10 cellular contexts compared by ENCODE assay signal in genomic region chr15:95669146-95669922, GRCh38.
DNase-seq lines count a peak whose midpoint lies in the region; ATAC-seq and TF ChIP-seq lines count a peak whose summit lies in the region.
"Had no signal": no experiment of that assay in that cellular context is flagged by ENCODE, and none has a peak within 500 bp of the region (broad histone marks: within the 10 kb centered on the region; RNA-seq: fewer than 3 reads in every experiment).

No MANE protein-coding gene starts in this region.

- H3K36me3 ChIP-seq in brain microvascular endothelial cell (replicated peaks) = no peaks in the 10 kb centered on the region
- no peaks in the 10 kb centered on the region for H3K36me3 ChIP-seq in neuronal stem cell (replicated peaks in 1 of 2; ENCODE audit: control insufficient read depth in 2 of 2, insufficient read depth in 2 of 2, low read length in 2 of 2)
- H3K36me3 ChIP-seq: SJCRH30 had no signal

- H3K4ac ChIP-seq in neuronal stem cell (ENCODE audit: low read length) = no peak overlapping the region

- no peak overlapping the region for H3K4me3 Mint-ChIP-seq in glutamatergic neuron (ENCODE audit: unreplicated experiment)
- H3K4me3 Mint-ChIP-seq: activated naive CD8-positive, alpha-beta T cell had no signal

- H2AK5ac ChIP-seq in neuronal stem cell (ENCODE audit: low read depth, low read length) = no peak overlapping the region

- no peak overlapping the region for H3K4me2 ChIP-seq in neuronal stem cell (ENCODE audit: insufficient read depth, low read length, poor library complexity, severe bottlenecking)

- no peaks in the 10 kb centered on the region for H3K36me3 Mint-ChIP-seq in glutamatergic neuron (ENCODE audit: unreplicated experiment)
- H3K36me3 Mint-ChIP-seq: activated naive CD8-positive, alpha-beta T cell had no signal

- TF ChIP-seq CTCF in brain microvascular endothelial cell (IDR thresholded peaks at IDR 0.05; ENCODE audit: low read depth, low read length, missing control alignments) (no peak), glutamatergic neuron (IDR thresholded peaks at IDR 0.05; ENCODE audit: partially characterized antibody, unreplicated experiment) (no peak)

- H3K9ac ChIP-seq in neuronal stem cell (ENCODE audit: low read depth, low read length, poor library complexity) = no peak overlapping the region

- in situ Hi-C loops in brain microvascular endothelial cell (cut with HindIII; ENCODE audit: low pct_ligation_motif_present, low sequenced_read_pairs) = no loop called here

- H3K23ac ChIP-seq in neuronal stem cell (ENCODE audit: low read depth, low read length, poor library complexity) = no peak overlapping the region

- no peaks in the 10 kb centered on the region for H3K27me3 Mint-ChIP-seq in glutamatergic neuron (ENCODE audit: unreplicated experiment)

- H3K27me3 ChIP-seq in brain microvascular endothelial cell (replicated peaks) = no peaks in the 10 kb centered on the region
- no peaks in the 10 kb centered on the region for H3K27me3 ChIP-seq in neuronal stem cell (ENCODE audit: control insufficient read depth in 3 of 3, insufficient read depth in 3 of 3, low read depth in 1 of 3, low read length in 3 of 3)
- H3K27me3 ChIP-seq: SJCRH30 had no signal

- no peak overlapping the region for H3K27ac Mint-ChIP-seq in glutamatergic neuron (ENCODE audit: unreplicated experiment)
- H3K27ac Mint-ChIP-seq: activated naive CD8-positive, alpha-beta T cell had no signal

- H3K9me3 Mint-ChIP-seq in glutamatergic neuron (ENCODE audit: unreplicated experiment) = no peaks in the 10 kb centered on the region

- no peaks in the 10 kb centered on the region for H3K4me1 Mint-ChIP-seq in glutamatergic neuron (ENCODE audit: low read depth, unreplicated experiment)

- peak; percentile 73 for ATAC-seq in GM18502 (IDR thresholded peaks at IDR 0.05; ENCODE audit: poor library complexity, unreplicated experiment)
- ATAC-seq in HG02852 (IDR thresholded peaks at IDR 0.05; ENCODE audit: unreplicated experiment) = peak; percentile 57

- H2BK120ac ChIP-seq in neuronal stem cell (ENCODE audit: low read depth, low read length) = no peak overlapping the region

- WGBS in neuronal stem cell (ENCODE audit: extremely low coverage in 2 of 2, insufficient read length in 2 of 2, insufficient replicate concordance in 1 of 2), 2 donors = no CpG with 5 or more reads among the region's 10 CpGs

- H3K27ac ChIP-seq in brain microvascular endothelial cell (peak overlapping the region; percentile 5), neuronal stem cell (replicated peaks; ENCODE audit: low read length) (no peak overlapping the region)
- H3K27ac ChIP-seq: SJCRH30 had no signal

- H3K79me1 ChIP-seq in neuronal stem cell (ENCODE audit: low read depth, low read length) = no peaks in the 10 kb centered on the region

- H3K4me3 ChIP-seq in brain microvascular endothelial cell (ENCODE audit: low read depth, low read length) (no peak overlapping the region), neuronal stem cell (ENCODE audit: low read length in 2 of 2) (no peak overlapping the region)
- H3K4me3 ChIP-seq: SJCRH30 had no signal

- H2AFZ ChIP-seq in neuronal stem cell (ENCODE audit: low read length) = peak overlapping the region; percentile 23

- H3K14ac ChIP-seq in neuronal stem cell (ENCODE audit: low read length) = no peak overlapping the region

- H3K4me1 ChIP-seq in neuronal stem cell (ENCODE audit: control insufficient read depth in 2 of 2, insufficient read depth in 1 of 2, low read depth in 1 of 2, low read length in 2 of 2) = peaks cover 5 to 9% of the 10 kb centered on the region in 2 donors
- H3K4me1 ChIP-seq: SJCRH30 had no signal

- no peak overlapping the region for H2BK12ac ChIP-seq in neuronal stem cell (ENCODE audit: low read length)

- no peak overlapping the region for H3K18ac ChIP-seq in neuronal stem cell (ENCODE audit: low read length)

- DNase-seq in brain microvascular endothelial cell (no peak), neuronal stem cell (ENCODE audit: low spot score) (no peak), NCI-H146 treated with DMSO at 0.1 percent for 48 hours (lab: John Stamatoyannopoulos, UW; ENCODE audit: unreplicated experiment) (no peak), dedifferentiated amniotic fluid mesenchymal stem cell (ENCODE audit: extremely low spot score) (no peak), glutamatergic neuron (no peak), islet precursor cell (no peak)

- H2BK15ac ChIP-seq in neuronal stem cell (ENCODE audit: low read length) = no peak overlapping the region

- H4K91ac ChIP-seq in neuronal stem cell (ENCODE audit: low read depth, low read length, poor library complexity) = no peak overlapping the region

- no peak overlapping the region for H4K8ac ChIP-seq in neuronal stem cell (ENCODE audit: low read depth, low read length)

- H3K9me3 ChIP-seq in neuronal stem cell (replicated peaks in 1 of 2; ENCODE audit: control insufficient read depth in 2 of 2, insufficient read depth in 1 of 2, low read depth in 1 of 2, low read length in 2 of 2) = no peaks in the 10 kb centered on the region
- H3K9me3 ChIP-seq: SJCRH30 had no signal

- no peak overlapping the region for H2BK5ac ChIP-seq in neuronal stem cell (ENCODE audit: low read length)
